In the genomic region with DNA sequence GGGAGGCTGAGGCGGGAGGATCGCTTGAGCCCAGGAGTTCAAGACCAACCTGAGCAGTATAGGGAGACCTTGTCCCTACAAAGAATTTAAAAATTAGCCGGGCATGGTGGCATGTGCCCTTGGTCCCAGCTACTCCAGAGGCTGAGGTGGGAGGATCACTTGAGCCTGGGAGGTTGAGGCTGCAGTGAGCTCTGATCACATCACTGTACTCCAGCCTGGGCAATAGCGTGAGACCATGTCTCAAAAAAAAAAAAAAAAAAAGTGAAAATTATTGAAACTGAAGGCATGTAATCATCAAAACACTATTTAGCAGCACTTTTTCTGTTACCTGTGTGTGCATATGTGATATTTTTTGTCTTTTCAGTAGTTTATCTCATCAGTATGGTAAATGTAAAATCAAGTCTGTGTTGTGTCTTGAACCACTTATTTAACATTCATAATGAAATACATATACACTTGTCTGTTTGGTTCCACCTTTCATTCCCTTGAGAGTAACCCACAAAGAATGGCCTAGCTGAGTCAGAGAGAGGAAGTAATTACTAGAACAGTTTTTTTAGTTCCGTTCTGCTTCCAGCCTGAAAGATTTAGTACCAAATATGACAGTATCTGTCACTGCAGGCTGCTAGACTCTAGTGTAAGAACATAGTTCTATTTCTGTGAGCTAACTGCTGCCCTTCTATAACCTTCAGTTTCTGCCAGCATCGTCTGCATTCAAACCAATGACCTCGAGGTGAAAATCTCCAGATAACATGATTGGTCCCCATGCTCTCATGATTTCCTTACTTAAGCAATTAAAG, we compare ENCODE assay signal across 8 cellular contexts.
DNase-seq lines count a peak whose midpoint lies in the region; ATAC-seq, FAIRE-seq and TF ChIP-seq lines count a peak whose summit lies in the region.

No MANE protein-coding gene starts in this region.

- no peaks in the 10 kb centered on the region for H4K20me1 ChIP-seq in OCI-LY7 (ENCODE audit: insufficient read depth, low read length)

- POLR2A ChIA-PET in OCI-LY7 (lab: Charles Lee), result interaction anchor here (0.7 to 1.0 kb wide), 3 partner anchors 8 to 877 kb away, joined by 3 to 8 read pairs (median 4); no protein-coding TSS in a partner anchor

- peak; percentile 8 for DNase-seq in activated naive CD4-positive, alpha-beta T cell treated with anti-CD3 and anti-CD28 coated beads for 36 hours
- DNase-seq in activated naive CD4-positive, alpha-beta T cell treated with Interleukin-2 at 50 U/mL for 16 hours, result no peak
- DNase-seq in OCI-LY7 (ENCODE audit: low spot score), result peak; percentile 14
- DNase-seq in fibroblast of peridontal ligament (ENCODE audit: extremely low read depth), result peak; percentile 69
- DNase-seq in foreskin melanocyte, result no peak
- DNase-seq in Calu3, result no peak
- DNase-seq in pancreas, result no peak

- no peaks in the 10 kb centered on the region for H3K27me3 Mint-ChIP-seq in activated naive CD4-positive, alpha-beta T cell treated with anti-CD3 and anti-CD28 coated beads for 36 hours (ENCODE audit: low read depth)
- no peaks in the 10 kb centered on the region for H3K27me3 Mint-ChIP-seq in Calu3 (ENCODE audit: unreplicated experiment)

- no peaks in the 10 kb centered on the region; the same call in 1 of the 2 replicates for H3K9me3 ChIP-seq in OCI-LY7 (ENCODE audit: low read length)
- no peaks in the 10 kb centered on the region for H3K9me3 ChIP-seq in pancreas

- no peak for FAIRE-seq in pancreas (lab: Jason Lieb, UNC)

- H3K36me3 Mint-ChIP-seq in activated naive CD4-positive, alpha-beta T cell treated with anti-CD3 and anti-CD28 coated beads for 36 hours (ENCODE audit: low read depth), result no peaks in the 10 kb centered on the region
- no peaks in the 10 kb centered on the region for H3K36me3 Mint-ChIP-seq in Calu3 (ENCODE audit: insufficient read depth, unreplicated experiment)

- H3K27ac ChIP-seq in OCI-LY7 (ENCODE audit: low read depth, low read length, poor library complexity, severe bottlenecking), result no peak overlapping the region
- no peak overlapping the region for H3K27ac ChIP-seq in pancreas

- H3K36me3 ChIP-seq in OCI-LY7 (ENCODE audit: insufficient read depth, low read length) (no peaks in the 10 kb centered on the region), pancreas (peaks cover 0 to 12% (median 4%) of the 10 kb centered on the region in 3 donors)

- H3K4me1 ChIP-seq in OCI-LY7 (ENCODE audit: insufficient read depth, low read length, poor library complexity, severe bottlenecking), result peaks cover 3% of the 10 kb centered on the region
- no peaks in the 10 kb centered on the region for H3K4me1 ChIP-seq in pancreas

- BruUV-seq in OCI-LY7 (replicated peaks; lab: Mats Ljungman, UMichigan) (no TSS peak), Calu3 (replicated peaks; lab: Mats Ljungman, UMichigan) (no TSS peak)

- H2AFZ ChIP-seq in OCI-LY7 (ENCODE audit: low read length), result no peak overlapping the region

- CTCF ChIA-PET in activated naive CD4-positive, alpha-beta T cell treated with anti-CD3 and anti-CD28 coated beads for 36 hours (lab: Charles Lee), result interaction anchor here (0.6 kb wide), 1 partner anchor 11 kb away, joined by 3 read pairs; no protein-coding TSS in a partner anchor
- CTCF ChIA-PET in OCI-LY7 (lab: Charles Lee; ENCODE audit: unreplicated experiment) (no interaction called here), Calu3 (lab: Charles Lee) (interaction anchor here (0.7 kb wide), 1 partner anchor 10 kb away, joined by 4 read pairs; no protein-coding TSS in a partner anchor)

- no peak overlapping the region for H3K27ac Mint-ChIP-seq in activated naive CD4-positive, alpha-beta T cell treated with anti-CD3 and anti-CD28 coated beads for 36 hours
- no peak overlapping the region for H3K27ac Mint-ChIP-seq in Calu3 (ENCODE audit: unreplicated experiment)

- intact Hi-C loops in activated naive CD4-positive, alpha-beta T cell treated with anti-CD3 and anti-CD28 coated beads for 36 hours (cut with micrococcal nuclease), result loop anchor here (1.0 to 2.0 kb wide), 2 partner anchors 130 to 177 kb away; no protein-coding TSS in a partner anchor
- intact Hi-C loops in OCI-LY7 (cut with micrococcal nuclease; ENCODE audit: unreplicated experiment), result no loop called here
- intact Hi-C loops in Calu3 (cut with micrococcal nuclease; ENCODE audit: unreplicated experiment), result no loop called here
- intact Hi-C loops in pancreas (cut with DNase I), result no loop called here

- H3K4me3 Mint-ChIP-seq in activated naive CD4-positive, alpha-beta T cell treated with anti-CD3 and anti-CD28 coated beads for 36 hours, result no peak overlapping the region
- no peak overlapping the region for H3K4me3 Mint-ChIP-seq in Calu3 (ENCODE audit: low read depth, unreplicated experiment)

- H3K4me3 ChIP-seq in OCI-LY7 (ENCODE audit: low read depth, low read length, poor library complexity, severe bottlenecking) (no peak overlapping the region), pancreas (no peak overlapping the region)

- H3K79me2 ChIP-seq in OCI-LY7 (ENCODE audit: insufficient read depth, low read depth, low read length), result no peaks in the 10 kb centered on the region

- H3K4me2 ChIP-seq in OCI-LY7 (ENCODE audit: low read length), result no peak overlapping the region

- no peaks in the 10 kb centered on the region for H3K9me2 ChIP-seq in OCI-LY7 (ENCODE audit: insufficient read depth, low read length)

- WGBS in pancreas, 2 donors, result 69 to 72% methylated on average over 7 of the region's 7 CpGs

- H3K4me1 Mint-ChIP-seq in activated naive CD4-positive, alpha-beta T cell treated with anti-CD3 and anti-CD28 coated beads for 36 hours (ENCODE audit: low read depth), result peaks cover 6% of the 10 kb centered on the region
- no peaks in the 10 kb centered on the region for H3K4me1 Mint-ChIP-seq in Calu3 (ENCODE audit: low read depth, unreplicated experiment)

- no peaks in the 10 kb centered on the region for H3K27me3 ChIP-seq in pancreas

- ATAC-seq in HG02885 (IDR thresholded peaks at IDR 0.05; ENCODE audit: poor library complexity, unreplicated experiment) (peak; percentile 98), pancreas (no peak)

- TF ChIP-seq CTCF in OCI-LY7 (conservative IDR thresholded peaks at IDR 0.05; ENCODE audit: low read length) (no peak), Calu3 (IDR thresholded peaks at IDR 0.05; ENCODE audit: unreplicated experiment) (no peak), pancreas (IDR thresholded peaks at IDR 0.05) (no peak)

- no peaks in the 10 kb centered on the region for H3K9me3 Mint-ChIP-seq in activated naive CD4-positive, alpha-beta T cell treated with anti-CD3 and anti-CD28 coated beads for 36 hours
- H3K9me3 Mint-ChIP-seq in Calu3 (ENCODE audit: low read depth, unreplicated experiment), result no peaks in the 10 kb centered on the region

Comparison
In these comparisons a context has a peak if more than half of its experiments do, and no peak if none do; other contexts are left out.
1. DNase-seq: peak in activated naive CD4-positive, alpha-beta T cell treated with anti-CD3 and anti-CD28 coated beads for 36 hours (single experiment), OCI-LY7 (single experiment) and fibroblast of peridontal ligament (single experiment); none in activated naive CD4-positive, alpha-beta T cell treated with Interleukin-2 at 50 U/mL for 16 hours (single experiment), foreskin melanocyte (single experiment), Calu3 (single experiment) and pancreas (0 of 6).